In genomic region chr7:23341846-23342598, GRCh38 we compare ENCODE assay signal across 17 cellular contexts. TPM values are rescaled to one million over a fixed set of nuclear protein-coding genes. Genes with fewer than 3 reads are reported as not detected.
DNase-seq lines count a peak whose midpoint lies in the region; ATAC-seq and TF ChIP-seq lines count a peak whose summit lies in the region.
"Had no signal": no experiment of that assay in that cellular context is flagged by ENCODE, and none has a peak within 500 bp of the region (broad histone marks: within the 10 kb centered on the region; RNA-seq: fewer than 3 reads in every experiment).

No MANE protein-coding gene starts in this region.

- H4K8ac ChIP-seq in mesendoderm (ENCODE audit: low read depth, low read length): no peak overlapping the region

- H3K27ac Mint-ChIP-seq in brain: peak overlapping the region in 4 of 5 experiments; percentile 37 to 84 (median 50)
- H3K27ac Mint-ChIP-seq in stimulated activated effector memory CD8-positive, alpha-beta T cell treated with anti-CD3 and anti-CD28 coated beads, Interleukin-12 subunit alpha, Interleukin-12 subunit beta, amount 100 ng/mL, for 72 hours: no peak overlapping the region
- no peak overlapping the region for H3K27ac Mint-ChIP-seq in effector memory CD8-positive, alpha-beta T cell

- H3K36me3 Mint-ChIP-seq in brain: peaks cover 87% of the 10 kb centered on the region
- no peaks in the 10 kb centered on the region for H3K36me3 Mint-ChIP-seq in stimulated activated effector memory CD8-positive, alpha-beta T cell treated with anti-CD3 and anti-CD28 coated beads, Interleukin-12 subunit alpha, Interleukin-12 subunit beta, amount 100 ng/mL, for 72 hours
- H3K36me3 Mint-ChIP-seq in effector memory CD8-positive, alpha-beta T cell (ENCODE audit: insufficient read depth): no peaks in the 10 kb centered on the region

- no peak for ATAC-seq in stimulated activated effector memory CD8-positive, alpha-beta T cell treated with anti-CD3 and anti-CD28 coated beads, Interleukin-12 subunit alpha, Interleukin-12 subunit beta, amount 100 ng/mL, for 72 hours
- no peak for ATAC-seq in effector memory CD8-positive, alpha-beta T cell (replicated peaks)

- no peak overlapping the region for H3K4me3 ChIP-seq in foreskin fibroblast (ENCODE audit: low read depth in 1 of 2, low read length in 2 of 2)
- no peak overlapping the region for H3K4me3 ChIP-seq in mesendoderm (ENCODE audit: low read length)
- H3K4me3 ChIP-seq: MG63 had no signal

- no peaks in the 10 kb centered on the region for H3K79me2 ChIP-seq in mesendoderm (ENCODE audit: control insufficient read depth, insufficient read depth, low read length)

- no peak overlapping the region for H3K18ac ChIP-seq in mesendoderm (ENCODE audit: low read length)

- H3K27me3 Mint-ChIP-seq in brain: no peaks in the 10 kb centered on the region
- peaks cover 12 to 19% of the 10 kb centered on the region in 2 donors for H3K27me3 Mint-ChIP-seq in effector memory CD8-positive, alpha-beta T cell

- H2BK15ac ChIP-seq in mesendoderm (replicated peaks; ENCODE audit: low read depth): no peak overlapping the region

- H2AK5ac ChIP-seq in mesendoderm (ENCODE audit: low read length): no peak overlapping the region

- H3K4ac ChIP-seq in mesendoderm (ENCODE audit: low read depth, low read length): no peak overlapping the region

- intact Hi-C loops in cardiac septum (cut with DNase I): no loop called here

- H3K36me3 ChIP-seq in mesendoderm (ENCODE audit: control insufficient read depth, insufficient read depth, low read length): peaks cover 11% of the 10 kb centered on the region

- H4K5ac ChIP-seq in mesendoderm (ENCODE audit: low read length): no peak overlapping the region

- no peak overlapping the region for H3K56ac ChIP-seq in mesendoderm (ENCODE audit: low read length)

- no peak overlapping the region for H3K4me3 Mint-ChIP-seq in brain
- H3K4me3 Mint-ChIP-seq in stimulated activated effector memory CD8-positive, alpha-beta T cell treated with anti-CD3 and anti-CD28 coated beads, Interleukin-12 subunit alpha, Interleukin-12 subunit beta, amount 100 ng/mL, for 72 hours: no peak overlapping the region
- H3K4me3 Mint-ChIP-seq in effector memory CD8-positive, alpha-beta T cell: no peak overlapping the region

- no peak overlapping the region for H3K9ac ChIP-seq in mesendoderm (ENCODE audit: low read length)

- no peak overlapping the region for H2BK120ac ChIP-seq in mesendoderm (ENCODE audit: low read depth, low read length)

- WGBS in mesendoderm (ENCODE audit: extremely low coverage, insufficient coverage, low lambda C conversion rate): no CpG with 5 or more reads among the region's 7 CpGs

- H3K4me2 ChIP-seq in mesendoderm (ENCODE audit: low read length): no peak overlapping the region

- no peak overlapping the region for H2BK5ac ChIP-seq in mesendoderm (ENCODE audit: low read length)

- H3K4me1 ChIP-seq in mesendoderm (ENCODE audit: control insufficient read depth, low read depth, low read length): no peaks in the 10 kb centered on the region

- H3K23ac ChIP-seq in mesendoderm (ENCODE audit: low read length): no peak overlapping the region

- H3K4me1 Mint-ChIP-seq in brain: peaks cover 28% of the 10 kb centered on the region
- H3K4me1 Mint-ChIP-seq in stimulated activated effector memory CD8-positive, alpha-beta T cell treated with anti-CD3 and anti-CD28 coated beads, Interleukin-12 subunit alpha, Interleukin-12 subunit beta, amount 100 ng/mL, for 72 hours: peaks cover 19% of the 10 kb centered on the region
- H3K4me1 Mint-ChIP-seq in effector memory CD8-positive, alpha-beta T cell (ENCODE audit: low read depth in 2 of 2): peaks cover 6 to 13% of the 10 kb centered on the region in 2 donors

- TF ChIP-seq CTCF in brain (conservative IDR thresholded peaks at IDR 0.05): no peak
- no peak for TF ChIP-seq CTCF in foreskin fibroblast (IDR thresholded peaks at IDR 0.05; ENCODE audit: low read depth, low read length)

- H3K9me3 Mint-ChIP-seq in brain: peaks cover 0 to 8% (median 0%) of the 10 kb centered on the region in 5 experiments
- H3K9me3 Mint-ChIP-seq in stimulated activated effector memory CD8-positive, alpha-beta T cell treated with anti-CD3 and anti-CD28 coated beads, Interleukin-12 subunit alpha, Interleukin-12 subunit beta, amount 100 ng/mL, for 72 hours: no peaks in the 10 kb centered on the region
- peaks cover 0 to under 1% of the 10 kb centered on the region in 2 donors for H3K9me3 Mint-ChIP-seq in effector memory CD8-positive, alpha-beta T cell

- DNase-seq in NCI-H2171 treated with DMSO at 0.1 percent for 48 hours (lab: John Stamatoyannopoulos, UW) (peak; percentile 1), NCI-H2171 (lab: John Stamatoyannopoulos, UW) (no peak), foreskin fibroblast (peak; percentile 18 to 62), cardiac septum (ENCODE audit: low spot score) (no peak), mesendoderm (no peak)
- no peak for DNase-seq in stimulated activated effector memory CD8-positive, alpha-beta T cell treated with anti-CD3 and anti-CD28 coated beads, Interleukin-12 subunit alpha, Interleukin-12 subunit beta, amount 100 ng/mL, for 72 hours (ENCODE audit: low spot score in 2 of 2)
- DNase-seq in effector memory CD8-positive, alpha-beta T cell: no peak
- DNase-seq: C1 segment of cervical spinal cord, DMS53, MG63, NCI-H1105, NCI-H1930, NCI-H510A, SHP77 treated with DMSO at 0.1 percent for 48 hours, SW 1271 had no signal

- no peaks in the 10 kb centered on the region for H3K79me1 ChIP-seq in mesendoderm (ENCODE audit: low read length)

- H3K27ac ChIP-seq in mesendoderm (ENCODE audit: low read depth, low read length): no peak overlapping the region
- H3K27ac ChIP-seq: 22Rv1 had no signal

- no peaks in the 10 kb centered on the region for H3K27me3 ChIP-seq in mesendoderm (ENCODE audit: insufficient read depth, low read length, poor library complexity)
- H3K27me3 ChIP-seq: MG63 had no signal

RNA-seq across cellular contexts. Expression of gene MALSU1, which starts 42.9 kb away (rescaled TPM):
- polyA plus RNA-seq in brain (ENCODE audit: insufficient read depth, low read depth, low replicate concordance): 37.1 TPM
- total RNA-seq in cardiac septum: 83.8 TPM
- polyA plus RNA-seq in mesendoderm (2013, experiment 1 of 2): 95.1 TPM
- polyA plus RNA-seq in mesendoderm (2013, experiment 2 of 2): 93.0 TPM

Comparison
In these comparisons a context has a peak if more than half of its experiments do, and no peak if none do; other contexts are left out.
1. DNase-seq: peak in NCI-H2171 treated with DMSO at 0.1 percent for 48 hours (single experiment) and foreskin fibroblast (2 of 2); none in NCI-H2171 (single experiment), cardiac septum (single experiment), mesendoderm (single experiment), stimulated activated effector memory CD8-positive, alpha-beta T cell treated with anti-CD3 and anti-CD28 coated beads, Interleukin-12 subunit alpha, Interleukin-12 subunit beta, amount 100 ng/mL, for 72 hours (0 of 2) and effector memory CD8-positive, alpha-beta T cell (0 of 3).
2. H3K27ac Mint-ChIP-seq: peak in brain (4 of 5); none in stimulated activated effector memory CD8-positive, alpha-beta T cell treated with anti-CD3 and anti-CD28 coated beads, Interleukin-12 subunit alpha, Interleukin-12 subunit beta, amount 100 ng/mL, for 72 hours (single experiment) and effector memory CD8-positive, alpha-beta T cell (0 of 2).